In the genomic region with DNA sequence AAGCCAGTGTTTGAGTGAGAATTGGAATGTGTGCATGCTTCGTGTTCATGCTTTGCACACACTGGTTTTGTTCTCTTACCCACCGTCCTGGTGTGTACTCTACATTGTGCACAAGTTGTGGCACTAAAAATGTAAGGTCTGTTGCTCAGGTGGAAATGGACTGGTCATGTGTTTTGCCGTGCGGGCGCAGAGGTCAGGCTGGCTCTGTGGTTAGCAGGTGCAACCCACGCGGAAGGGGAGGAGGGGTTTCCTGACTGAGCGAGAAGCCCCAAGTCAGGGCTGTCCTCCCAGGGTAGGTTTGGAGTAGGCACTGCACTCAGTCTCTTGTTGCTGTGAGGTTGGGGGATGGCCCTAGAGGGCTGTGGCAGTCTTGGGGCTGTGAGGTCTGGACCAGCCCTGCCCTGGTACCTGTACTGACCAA, we compare ENCODE assay signal across 9 cellular contexts.
A peak's percentile ranks its signal among the peaks of the same experiment; 100 is the strongest.
DNase-seq lines count a peak whose midpoint lies in the region; ATAC-seq, FAIRE-seq and TF ChIP-seq lines count a peak whose summit lies in the region.
"Had no signal": no experiment of that assay in that cellular context is flagged by ENCODE, and none has a peak within 500 bp of the region (broad histone marks: within the 10 kb centered on the region; RNA-seq: fewer than 3 reads in every experiment).

No MANE protein-coding gene starts in this region.

- H3K14ac ChIP-seq in H1 (ENCODE audit: insufficient read length) = no peak overlapping the region

- 77% methylated on average over 8 of the region's 8 CpGs; no CpG with 5 or more reads in 1 of the 2 experiments for WGBS in H1 (ENCODE audit: extremely low coverage in 1 of 2, insufficient coverage in 1 of 2, insufficient read length in 1 of 2, insufficient replicate concordance in 2 of 2, low coverage in 1 of 2, low lambda C conversion rate in 2 of 2, missing lambda C conversion rate in 1 of 2), 2 experiments

- H4K8ac ChIP-seq in H1 (ENCODE audit: extremely low read depth, insufficient read depth, low read length) = no peak overlapping the region

- peak overlapping the region; percentile 71; the same call in 1 of the 2 replicates for H2BK5ac ChIP-seq in H1 (ENCODE audit: low read depth, low read length)

- H3K23ac ChIP-seq in H1 (ENCODE audit: insufficient read length) = no peak overlapping the region

- H2AK5ac ChIP-seq in H1 (ENCODE audit: low read depth, low read length) = no peak overlapping the region

- H3K18ac ChIP-seq in H1 (ENCODE audit: extremely low read depth, low read length) = no peak overlapping the region

- H3K27me3 ChIP-seq in BLaER1 (no peaks in the 10 kb centered on the region), OCI-LY1 (ENCODE audit: insufficient read depth, low read length) (no peaks in the 10 kb centered on the region), H1 (replicated peaks in 1 of 4; ENCODE audit: control insufficient read depth in 3 of 4, extremely low read depth in 1 of 4, insufficient read depth in 3 of 4, low read length in 3 of 4) (no peaks in the 10 kb centered on the region), foreskin keratinocyte (no peaks in the 10 kb centered on the region)

- H4K91ac ChIP-seq in H1 (replicated peaks; ENCODE audit: insufficient read length, low read length) = no peak overlapping the region

- no peaks in the 10 kb centered on the region for H3K9me2 ChIP-seq in OCI-LY1 (ENCODE audit: low read depth, low read length)

- H4K20me1 ChIP-seq in BLaER1 = peaks cover 94% of the 10 kb centered on the region
- H4K20me1 ChIP-seq in OCI-LY1 (ENCODE audit: insufficient read depth, low read length) = no peaks in the 10 kb centered on the region
- H4K20me1 ChIP-seq in H1 (replicated peaks in 1 of 2; ENCODE audit: control insufficient read depth in 1 of 2, insufficient read depth in 2 of 2, low read length in 2 of 2) = peaks cover 20 to 24% of the 10 kb centered on the region in 2 experiments

- no peak overlapping the region for H3K9ac ChIP-seq in BLaER1
- peak overlapping the region; percentile 38; the same call in 1 of the 2 replicates for H3K9ac ChIP-seq in OCI-LY1 (ENCODE audit: low read length)
- no peak overlapping the region; a peak in 1 of 7 replicates for H3K9ac ChIP-seq in H1 (replicated peaks in 1 of 4; ENCODE audit: extremely low read depth in 1 of 4, low read depth in 3 of 4, low read length in 3 of 4)

- no peak for TF ChIP-seq POLR2A in H1 (IDR thresholded peaks at IDR 0.05; ENCODE audit: control extremely low read depth in 1 of 2, low read depth in 2 of 2, low read length in 2 of 2)

- peak overlapping the region; percentile 64 for H3K4me2 ChIP-seq in BLaER1
- H3K4me2 ChIP-seq in OCI-LY1 (ENCODE audit: low read length) = peak overlapping the region; percentile 49
- 0 out of 4 replicates have a peak overlapping the region, but pooled peaks have one; percentile 10 to 20 for H3K4me2 ChIP-seq in H1 (ENCODE audit: insufficient read depth in 1 of 2, low read depth in 2 of 2, low read length in 2 of 2)

- TF ChIP-seq CTCF in OCI-LY1 (IDR thresholded peaks at IDR 0.05; ENCODE audit: low read length) (no peak), H1 (IDR thresholded peaks at IDR 0.05; ENCODE audit: control extremely low read depth in 1 of 3, insufficient read depth in 1 of 3, low read depth in 1 of 3, low read length in 3 of 3) (no peak), foreskin keratinocyte (conservative IDR thresholded peaks at IDR 0.05) (no peak)

- no peak for TF ChIP-seq RAD21 in H1 (IDR thresholded peaks at IDR 0.05 in 1 of 2, conservative IDR thresholded peaks at IDR 0.05 in 1 of 2; ENCODE audit: low read depth in 2 of 2, low read length in 2 of 2)

- no peak overlapping the region for H3K4me3 ChIP-seq in BLaER1
- H3K4me3 ChIP-seq in OCI-LY1 (ENCODE audit: low read depth, low read length, poor library complexity, severe bottlenecking) = peak overlapping the region; percentile 14
- no peak overlapping the region for H3K4me3 ChIP-seq in H1 (ENCODE audit: extremely low read depth in 1 of 4, insufficient read depth in 2 of 4, low read depth in 3 of 4, low read length in 4 of 4)

- H3K27ac ChIP-seq in BLaER1 (no peak overlapping the region), OCI-LY1 (ENCODE audit: low read depth, low read length, poor library complexity, severe bottlenecking) (peak overlapping the region; percentile 85), H1 (ENCODE audit: low read depth, low read length) (no peak overlapping the region), foreskin keratinocyte (no peak overlapping the region)

- H2BK15ac ChIP-seq in H1 (ENCODE audit: low read length) = no peak overlapping the region

- H3K36me3 ChIP-seq in BLaER1 (peaks cover 67% of the 10 kb centered on the region), OCI-LY1 (ENCODE audit: insufficient read depth, low read length) (peaks cover 35% of the 10 kb centered on the region), H1 (ENCODE audit: control insufficient read depth in 2 of 4, insufficient read depth in 4 of 4, low read length in 3 of 4) (peaks cover 0 to 9% (median 3%) of the 10 kb centered on the region in 4 experiments; a peak in 3 of 8 replicates)

- H3K79me2 ChIP-seq in OCI-LY1 (ENCODE audit: insufficient read depth, low read length) (peaks cover 39% of the 10 kb centered on the region), H1 (ENCODE audit: control insufficient read depth in 1 of 2, insufficient read depth in 2 of 2, low read length in 2 of 2) (peaks cover 10 to 87% of the 10 kb centered on the region in 2 experiments)

- H3K9me3 ChIP-seq in BLaER1 = peaks cover 38% of the 10 kb centered on the region
- H3K9me3 ChIP-seq in OCI-LY1 (ENCODE audit: low read length) = peaks cover 9% of the 10 kb centered on the region
- peaks cover 15 to 18% of the 10 kb centered on the region in 2 experiments for H3K9me3 ChIP-seq in H1 (ENCODE audit: insufficient read depth in 2 of 2, low read depth in 1 of 2, low read length in 1 of 2)

- no peak overlapping the region for H4K5ac ChIP-seq in H1 (ENCODE audit: insufficient read length, low read depth, low read length)

- no peaks in the 10 kb centered on the region for H3F3A ChIP-seq in OCI-LY1 (ENCODE audit: insufficient read depth, low read length)

- POLR2A ChIA-PET in H1 (lab: Charles Lee; ENCODE audit: partially characterized antibody) = interaction anchor here (0.7 to 1.2 kb wide), 2 partner anchors 11 to 13 kb away, joined by 3 read pairs; no protein-coding TSS in a partner anchor

- no peak for FAIRE-seq in H1 (lab: Jason Lieb, UNC)

- no peaks in the 10 kb centered on the region for H3K23me2 ChIP-seq in H1 (ENCODE audit: low read depth, low read length)

- H2BK20ac ChIP-seq in H1 (ENCODE audit: low read length) = no peak overlapping the region

- ATAC-seq in GM21360 (IDR thresholded peaks at IDR 0.05; ENCODE audit: unreplicated experiment) = peak; percentile 50
- ATAC-seq in foreskin keratinocyte = no peak

- H2AFZ ChIP-seq in OCI-LY1 (ENCODE audit: low read length) (no peak overlapping the region), H1 (ENCODE audit: low read length) (no peak overlapping the region)

- peaks cover 29% of the 10 kb centered on the region for H3K79me1 ChIP-seq in H1 (ENCODE audit: low read depth, low read length)

- peaks cover 19% of the 10 kb centered on the region for H3K4me1 ChIP-seq in BLaER1
- H3K4me1 ChIP-seq in OCI-LY1 (ENCODE audit: insufficient read depth, low read length, severe bottlenecking) = peaks cover 18% of the 10 kb centered on the region
- H3K4me1 ChIP-seq in H1 (replicated peaks in 1 of 4; ENCODE audit: control insufficient read depth in 3 of 4, insufficient read depth in 4 of 4, low read length in 3 of 4) = peaks cover 0 to 23% (median 7%) of the 10 kb centered on the region in 4 experiments; a peak in 5 of 7 replicates
- H3K4me1 ChIP-seq in foreskin keratinocyte = peaks cover 8% of the 10 kb centered on the region

- peak overlapping the region; percentile 60; the same call in 1 of the 2 replicates for H2BK12ac ChIP-seq in H1 (ENCODE audit: low read depth, low read length)

- no peak overlapping the region for H3K56ac ChIP-seq in H1 (replicated peaks; ENCODE audit: insufficient read length, low read depth, low read length)

- no peak overlapping the region for H2BK120ac ChIP-seq in H1 (replicated peaks; ENCODE audit: low read depth, low read length)

- CTCF ChIA-PET in H1 (lab: Charles Lee; ENCODE audit: partially characterized antibody) = interaction anchor here (0.9 to 1.9 kb wide), 4 partner anchors 10 to 33 kb away, joined by 3 to 7 read pairs (median 6); no protein-coding TSS in a partner anchor

- TF ChIP-seq EP300 in H1 (IDR thresholded peaks at IDR 0.05; ENCODE audit: borderline replicate concordance in 1 of 2, low read depth in 2 of 2, low read length in 2 of 2) = no peak

- no peak for DNase-seq in H1 (ENCODE audit: low read depth in 1 of 2, low spot score in 2 of 2)
- DNase-seq in foreskin keratinocyte = no peak
- DNase-seq in NCI-H524 (lab: John Stamatoyannopoulos, UW) = no peak
- no peak for DNase-seq in pons (ENCODE audit: low spot score)
- no peak for DNase-seq in GOT3 (lab: John Stamatoyannopoulos, UW)
- DNase-seq: AML-193 had no signal

- H3K4ac ChIP-seq in H1 (replicated peaks; ENCODE audit: insufficient read length, low read depth, low read length) = no peak overlapping the region

TF ChIP-seq in H1, 55 proteins besides CTCF, POLR2A, EP300 and RAD21:
- no peak for TF ChIP-seq CEBPB (IDR thresholded peaks at IDR 0.05; ENCODE audit: low read depth, low read length)
- no peak for TF ChIP-seq NANOG (IDR thresholded peaks at IDR 0.05; ENCODE audit: insufficient read depth, low read depth, low read length, poor library complexity, severe bottlenecking)
